Comparison of ENCODE assay signal across 16 cellular contexts in the genomic region with DNA sequence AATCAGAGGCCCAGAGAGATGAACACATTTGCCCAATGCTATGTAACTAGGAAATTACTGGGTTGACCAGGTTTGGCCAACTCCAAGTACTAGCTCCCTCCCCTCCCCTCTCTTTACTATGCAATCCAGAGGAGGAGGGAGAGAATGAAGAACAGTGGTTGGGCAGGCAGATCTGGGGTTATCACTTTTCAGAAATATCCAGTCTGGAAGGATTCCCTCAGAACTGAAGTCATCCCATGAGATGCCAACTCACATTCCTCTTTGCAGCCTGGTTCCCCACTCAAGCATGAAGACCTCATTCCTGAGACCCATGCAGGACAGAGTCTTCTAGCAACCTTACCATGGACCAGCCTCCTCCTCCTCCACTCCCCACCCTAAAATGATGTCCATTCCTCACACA.
DNase-seq lines count a peak whose midpoint lies in the region; ATAC-seq and TF ChIP-seq lines count a peak whose summit lies in the region.
"Had no signal": no experiment of that assay in that cellular context is flagged by ENCODE, and none has a peak within 500 bp of the region (broad histone marks: within the 10 kb centered on the region; RNA-seq: fewer than 3 reads in every experiment).

No MANE protein-coding gene starts in this region.

- H3K27me3 ChIP-seq in adrenal gland, result peaks cover 3% of the 10 kb centered on the region
- H3K27me3 ChIP-seq: BLaER1 treated with 17β-estradiol and CSF1 and Interleukin-3, amounts not matched to agents 10 nM and 100 nM had no signal

- TF ChIP-seq CTCF in AG10803 (conservative IDR thresholded peaks at IDR 0.05; ENCODE audit: low read length), result no peak
- TF ChIP-seq CTCF in epithelial cell of proximal tubule (conservative IDR thresholded peaks at IDR 0.05; ENCODE audit: low read depth, low read length), result no peak
- TF ChIP-seq CTCF in nephron progenitor cell (IDR thresholded peaks at IDR 0.05), result no peak
- no peak for TF ChIP-seq CTCF in adrenal gland (IDR thresholded peaks at IDR 0.05)

- H3K27me3 Mint-ChIP-seq in nephron progenitor cell (ENCODE audit: low read depth, poor library complexity), result peaks cover 12% of the 10 kb centered on the region

- H3K4me1 Mint-ChIP-seq in nephron progenitor cell, result peaks cover 25% of the 10 kb centered on the region
- H3K4me1 Mint-ChIP-seq: CD4-positive, CD25-positive, alpha-beta regulatory T cell had no signal

- H3K9me3 ChIP-seq in adrenal gland (replicated peaks in 1 of 3), result no peaks in the 10 kb centered on the region

- H3K4me3 ChIP-seq in AG10803 (ENCODE audit: low read length) (no peak overlapping the region), epithelial cell of proximal tubule (ENCODE audit: low read depth, low read length) (no peak overlapping the region), adrenal gland (no peak overlapping the region)
- H3K4me3 ChIP-seq: BLaER1 treated with 17β-estradiol and CSF1 and Interleukin-3, amounts not matched to agents 10 nM and 100 nM; GM12878; GM23248 had no signal

- no peaks in the 10 kb centered on the region for H3K9me3 Mint-ChIP-seq in nephron progenitor cell

- H3K4me3 Mint-ChIP-seq in nephron progenitor cell, result no peak overlapping the region
- H3K4me3 Mint-ChIP-seq: CD4-positive, CD25-positive, alpha-beta regulatory T cell had no signal

- no peak overlapping the region for H3K27ac ChIP-seq in adrenal gland
- H3K27ac ChIP-seq: BLaER1 treated with 17β-estradiol and CSF1 and Interleukin-3, amounts not matched to agents 10 nM and 100 nM; GM23248 had no signal

- no peak for TF ChIP-seq POLR2A in adrenal gland (IDR thresholded peaks at IDR 0.05)

- peak; percentile 4 for DNase-seq in AG10803 (ENCODE audit: low read depth)
- peak; percentile 62 for DNase-seq in NCI-H226
- peak; percentile 26 for DNase-seq in epithelial cell of proximal tubule (ENCODE audit: low read depth)
- DNase-seq in nephron progenitor cell, result no peak
- no peak for DNase-seq in adrenal gland
- no peak for DNase-seq in MV-4-11 (lab: John Stamatoyannopoulos, UW)
- DNase-seq: 8988T; Calu3; CD4-positive, CD25-positive, alpha-beta regulatory T cell; DMS 273 treated with DMSO at 0.1 percent for 48 hours; GM23248 had no signal

- H3K4me1 ChIP-seq in adrenal gland (replicated peaks in 1 of 2), result no peaks in the 10 kb centered on the region

- ATAC-seq in GM21717 (IDR thresholded peaks at IDR 0.05; ENCODE audit: unreplicated experiment) (no peak), HG03135 (IDR thresholded peaks at IDR 0.05; ENCODE audit: unreplicated experiment) (no peak)
- ATAC-seq: GM12878, HCT116 had no signal

- intact Hi-C loops in adrenal gland (cut with DNase I), result no loop called here

- H3K27ac Mint-ChIP-seq in nephron progenitor cell, result peak overlapping the region; percentile 74
- H3K27ac Mint-ChIP-seq: CD4-positive, CD25-positive, alpha-beta regulatory T cell had no signal

- no peaks in the 10 kb centered on the region for H3K36me3 Mint-ChIP-seq in nephron progenitor cell (ENCODE audit: low read depth)
- H3K36me3 Mint-ChIP-seq: CD4-positive, CD25-positive, alpha-beta regulatory T cell had no signal

- H3K36me3 ChIP-seq in adrenal gland (replicated peaks in 1 of 2), result no peaks in the 10 kb centered on the region
- H3K36me3 ChIP-seq: BLaER1 treated with 17β-estradiol and CSF1 and Interleukin-3, amounts not matched to agents 10 nM and 100 nM had no signal

Comparison
In these comparisons a context has a peak if more than half of its experiments do, and no peak if none do; other contexts are left out.
1. DNase-seq: peak in AG10803 (single experiment), NCI-H226 (single experiment) and epithelial cell of proximal tubule (single experiment); none in nephron progenitor cell (single experiment), adrenal gland (0 of 7) and MV-4-11 (single experiment).